In the genomic region with DNA sequence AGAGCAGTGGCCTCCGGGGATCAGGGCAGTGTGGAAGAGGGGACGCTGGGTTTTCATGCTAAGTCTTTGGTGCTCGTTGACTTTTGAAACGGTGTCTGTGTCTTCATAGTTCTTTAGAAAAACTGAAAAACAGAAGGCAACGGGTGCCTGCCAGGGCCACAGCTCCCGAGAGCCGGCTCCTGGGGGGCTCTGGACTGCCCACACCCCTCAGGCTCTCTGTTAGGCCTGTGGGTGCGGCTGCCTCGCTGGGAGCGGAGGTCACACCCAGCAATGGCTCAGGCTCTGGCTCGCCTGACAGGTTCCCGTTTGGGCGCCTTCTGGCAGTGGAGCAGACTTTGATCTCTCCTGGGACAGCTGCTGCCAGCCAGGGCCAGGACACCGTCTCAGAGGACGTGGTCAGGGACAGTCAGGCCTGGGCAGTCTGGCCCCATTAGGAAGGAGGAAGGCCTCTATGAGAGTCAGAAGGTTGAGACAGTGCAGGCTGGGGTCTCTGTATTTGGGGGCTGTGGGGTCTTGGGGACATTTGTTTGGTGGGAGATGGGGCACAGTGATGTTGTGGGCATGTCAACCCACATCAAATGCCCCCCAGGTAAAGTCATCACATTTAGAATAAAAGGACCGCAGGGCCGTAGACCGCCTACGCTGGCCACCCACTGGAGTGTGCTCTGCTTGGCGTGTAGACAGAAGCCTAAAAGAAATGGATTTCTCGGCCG, we compare ENCODE assay signal across 14 cellular contexts. TPM values are rescaled to one million over a fixed set of nuclear protein-coding genes. Genes with fewer than 3 reads are reported as not detected.
DNase-seq lines count a peak whose midpoint lies in the region; ATAC-seq, FAIRE-seq and TF ChIP-seq lines count a peak whose summit lies in the region.
"Had no signal": no experiment of that assay in that cellular context is flagged by ENCODE, and none has a peak within 500 bp of the region (broad histone marks: within the 10 kb centered on the region; RNA-seq: fewer than 3 reads in every experiment).

No MANE protein-coding gene starts in this region.

- ATAC-seq in esophagus mucosa (peak; percentile 75), HG03135 (IDR thresholded peaks at IDR 0.05; ENCODE audit: unreplicated experiment) (no peak)
- ATAC-seq: stimulated activated naive CD8-positive, alpha-beta T cell treated with anti-CD3 and anti-CD28 coated beads, Interleukin-15, amount 100 ng/mL, for 72 hours had no signal

- no peaks in the 10 kb centered on the region for H3K27me3 Mint-ChIP-seq in type B pancreatic cell
- H3K27me3 Mint-ChIP-seq: stimulated activated naive CD8-positive, alpha-beta T cell treated with anti-CD3 and anti-CD28 coated beads, Interleukin-15, amount 100 ng/mL, for 72 hours had no signal

- peak overlapping the region; percentile 65 to 81 for H3K9ac ChIP-seq in mucosa of rectum (ENCODE audit: low read depth in 1 of 2, low read length in 2 of 2)
- H3K9ac ChIP-seq: KMS-11 had no signal

- TF ChIP-seq POLR2A in thyroid gland (IDR thresholded peaks at IDR 0.05): no peak

- DNase-seq in RCC 7860 (ENCODE audit: low spot score): peak; percentile 21
- no peak for DNase-seq in type B pancreatic cell (ENCODE audit: extremely low spot score, unreplicated experiment)
- DNase-seq in Kasumi-1 (lab: John Stamatoyannopoulos, UW): no peak
- DNase-seq in thyroid gland: no peak
- DNase-seq: occipital lobe; OCI-M1; stimulated activated CD4-positive, alpha-beta T cell treated with anti-CD3 and anti-CD28 coated beads, Interleukin-4, amount 100 ng/mL, for 24 hours; stimulated activated naive CD8-positive, alpha-beta T cell treated with anti-CD3 and anti-CD28 coated beads, Interleukin-15, amount 100 ng/mL, for 72 hours had no signal

- H3K4me3 ChIP-seq in mucosa of rectum (ENCODE audit: low read length in 2 of 2) (peak overlapping the region; percentile 31 to 38), thyroid gland (replicated peaks in 1 of 3) (no peak overlapping the region)

- peaks cover 33% of the 10 kb centered on the region for H3K4me1 Mint-ChIP-seq in type B pancreatic cell (ENCODE audit: unreplicated experiment)

- peak overlapping the region; percentile 88 for H3K27ac Mint-ChIP-seq in type B pancreatic cell
- H3K27ac Mint-ChIP-seq: stimulated activated naive CD8-positive, alpha-beta T cell treated with anti-CD3 and anti-CD28 coated beads, Interleukin-15, amount 100 ng/mL, for 72 hours had no signal

- intact Hi-C loops in thyroid gland (cut with DNase I): loop anchor here (10.0 kb wide), 1 partner anchor 265 kb away; no protein-coding TSS in a partner anchor

- TF ChIP-seq CTCF in type B pancreatic cell (conservative IDR thresholded peaks at IDR 0.05) (no peak), thyroid gland (IDR thresholded peaks at IDR 0.05) (no peak)

- peaks cover 2 to 7% of the 10 kb centered on the region in 2 donors for H3K36me3 ChIP-seq in mucosa of rectum (ENCODE audit: control insufficient read depth in 2 of 2, insufficient read depth in 2 of 2, low read length in 2 of 2)
- no peaks in the 10 kb centered on the region for H3K36me3 ChIP-seq in thyroid gland

- no peaks in the 10 kb centered on the region for H3K27me3 ChIP-seq in mucosa of rectum (ENCODE audit: control insufficient read depth in 2 of 2, insufficient read depth in 2 of 2, low read length in 2 of 2)
- H3K27me3 ChIP-seq in thyroid gland: no peaks in the 10 kb centered on the region

- H3K9me3 Mint-ChIP-seq in type B pancreatic cell: no peaks in the 10 kb centered on the region
- H3K9me3 Mint-ChIP-seq: stimulated activated naive CD8-positive, alpha-beta T cell treated with anti-CD3 and anti-CD28 coated beads, Interleukin-15, amount 100 ng/mL, for 72 hours had no signal

- H3K4me3 Mint-ChIP-seq in type B pancreatic cell: peak overlapping the region; percentile 84
- H3K4me3 Mint-ChIP-seq: stimulated activated naive CD8-positive, alpha-beta T cell treated with anti-CD3 and anti-CD28 coated beads, Interleukin-15, amount 100 ng/mL, for 72 hours had no signal

- H3K9me3 ChIP-seq in mucosa of rectum (ENCODE audit: control insufficient read depth in 2 of 2, low read length in 2 of 2) (no peaks in the 10 kb centered on the region), thyroid gland (no peaks in the 10 kb centered on the region)

- no peak for FAIRE-seq in RCC 7860 (lab: Jason Lieb, UNC)
- FAIRE-seq: H54, TTC549 had no signal

- H3K4me1 ChIP-seq in mucosa of rectum (ENCODE audit: control insufficient read depth in 2 of 2, insufficient read depth in 2 of 2, low read length in 2 of 2): peaks cover 58 to 66% of the 10 kb centered on the region in 2 donors
- H3K4me1 ChIP-seq in thyroid gland: no peaks in the 10 kb centered on the region

- H3K27ac ChIP-seq in mucosa of rectum (ENCODE audit: low read depth in 2 of 2, low read length in 2 of 2): peak overlapping the region; percentile 92 to 94
- no peak overlapping the region for H3K27ac ChIP-seq in thyroid gland
- H3K27ac ChIP-seq: KMS-11 had no signal

- H3K36me3 Mint-ChIP-seq in type B pancreatic cell: no peaks in the 10 kb centered on the region

- 72 to 87% methylated on average over 16 to 22 of the region's 22 CpGs for WGBS in thyroid gland, 2 donors

RNA-seq across cellular contexts. Expression of gene ARHGEF16, which starts 5.6 kb away (rescaled TPM):
- total RNA-seq in esophagus mucosa (19.9 TPM), type B pancreatic cell (ENCODE audit: low replicate concordance) (16.1 and 28.9 TPM in 2 replicates), thyroid gland (10 to 100 TPM; 16.0 to 23.7 (median 21.2) TPM)

Comparison
In these comparisons a context has a peak if more than half of its experiments do, and no peak if none do; other contexts are left out.
1. H3K27ac ChIP-seq: peak in mucosa of rectum (2 of 2); none in thyroid gland (0 of 3).
2. H3K4me3 ChIP-seq: peak in mucosa of rectum (2 of 2); none in thyroid gland (0 of 3).